In the genomic region with DNA sequence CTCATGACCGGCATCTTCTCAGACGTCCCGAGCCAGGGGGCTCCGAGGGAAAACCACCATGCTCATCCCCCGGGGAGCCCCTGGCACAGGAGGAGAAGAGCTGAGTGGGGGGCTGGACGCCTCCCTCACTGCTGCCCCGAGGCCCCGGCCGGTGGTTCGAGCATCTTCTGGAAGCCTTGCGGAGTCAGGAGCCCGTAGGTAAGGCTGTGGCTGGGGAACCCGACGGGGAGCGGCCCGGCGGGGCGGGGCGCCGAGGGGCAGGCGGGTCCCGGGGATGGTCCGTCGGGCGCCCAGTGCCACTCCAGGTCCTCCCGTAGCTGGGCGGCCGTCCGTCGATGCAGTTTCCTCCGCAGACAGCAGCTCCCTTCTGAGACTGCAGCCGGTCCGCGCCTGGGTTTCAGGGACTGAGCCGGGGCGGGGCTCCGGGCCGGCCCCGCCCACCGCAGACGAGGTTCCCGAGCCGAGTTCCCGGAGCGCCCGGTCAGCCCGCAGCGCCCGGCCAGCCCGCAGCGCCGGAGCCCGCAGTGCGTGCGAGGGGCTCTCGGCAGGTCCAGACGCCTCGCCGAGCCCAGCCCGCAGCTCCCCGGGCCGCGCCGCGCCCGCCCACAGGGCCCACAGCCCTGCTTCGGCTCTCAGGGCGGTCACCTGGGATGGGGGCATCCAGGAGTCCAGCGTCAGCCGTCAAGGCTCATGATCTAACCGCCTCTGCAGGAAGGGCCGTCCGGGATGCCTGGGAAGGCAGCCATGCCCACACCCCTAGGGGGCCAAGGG, we compare ENCODE assay signal across 7 cellular contexts. TPM values are rescaled to one million over a fixed set of nuclear protein-coding genes. Genes with fewer than 3 reads are reported as not detected.
DNase-seq lines count a peak whose midpoint lies in the region; ATAC-seq, FAIRE-seq and TF ChIP-seq lines count a peak whose summit lies in the region.

A gene (minus strand): TSS at position 369 of the 771 bp plus-strand sequence. CDS start 355 bp downstream, at position 14.

- peak within 1 kb of the TSS; percentile 30 for H3K27ac Mint-ChIP-seq in type B pancreatic cell

- H3K27me3 Mint-ChIP-seq in type B pancreatic cell, result peaks cover 4% of the 10 kb centered on the region

- TF ChIP-seq POLR2A in GM12891 (IDR thresholded peaks at IDR 0.05; ENCODE audit: low read depth, low read length), result no peak

- FAIRE-seq in GM12891 (lab: Jason Lieb, UNC), result peak; percentile 9

- H3K9me3 Mint-ChIP-seq in type B pancreatic cell, result no peaks in the 10 kb centered on the region

- no peak for ATAC-seq in HG03442 (IDR thresholded peaks at IDR 0.05; ENCODE audit: unreplicated experiment)

- no peaks in the 10 kb centered on the region for H3K36me3 Mint-ChIP-seq in type B pancreatic cell

- no peak for TF ChIP-seq CTCF in type B pancreatic cell (conservative IDR thresholded peaks at IDR 0.05)

- DNase-seq in GM12891 (ENCODE audit: insufficient read length, low spot score) (no peak), M059J (ENCODE audit: low read depth) (peak; percentile 63), epithelial cell of prostate (ENCODE audit: low read depth, low spot score) (no peak), midbrain (lab: John Stamatoyannopoulos, UW) (peak; percentile 44), type B pancreatic cell (ENCODE audit: extremely low spot score, unreplicated experiment) (no peak)
- DNase-seq in activated CD4-positive, alpha-beta T cell treated with anti-CD3 and anti-CD28 coated beads, Interleukin-2, amount 50 U/mL, for 1 hour, result peak; percentile 13

- peak within 1 kb of the TSS; percentile 2 for H3K27ac ChIP-seq in epithelial cell of prostate

- H3K4me3 Mint-ChIP-seq in type B pancreatic cell, result peak within 1 kb of the TSS; percentile 78

- peaks cover 30% of the 10 kb centered on the region for H3K4me1 Mint-ChIP-seq in type B pancreatic cell (ENCODE audit: unreplicated experiment)

TF ChIP-seq in GM12891, 5 proteins besides CTCF, POLR2A, EP300 and RAD21:
- TF ChIP-seq TAF1 (IDR thresholded peaks at IDR 0.05; ENCODE audit: low read depth, low read length) (no peak), POLR2AphosphoS5 (IDR thresholded peaks at IDR 0.05; ENCODE audit: low read depth, low read length) (no peak), PAX5 (IDR thresholded peaks at IDR 0.05; ENCODE audit: insufficient read depth, low read length, severe bottlenecking) (no peak), POU2F2 (IDR thresholded peaks at IDR 0.05; ENCODE audit: low read depth, low read length) (no peak), SPI1 (IDR thresholded peaks at IDR 0.05; ENCODE audit: low read depth, low read length) (no peak)
TF ChIP-seq in GM12891: peak in this region for 0.

RNA-seq across cellular contexts. Expression of the gene that starts here (rescaled TPM):
- 3.9 TPM for polyA plus RNA-seq in GM12891 (2012; ENCODE audit: low read depth, missing spikeins)
- total RNA-seq in M059J (2014; rRNA removed; shearing (Covaris generic)), result 9.3 and 11.7 TPM in 2 replicates
- total RNA-seq in type B pancreatic cell (ENCODE audit: low replicate concordance), result 8.4 and 16.8 TPM in 2 replicates

Comparison
In these comparisons a context has a peak if more than half of its experiments do, and no peak if none do; other contexts are left out.
1. DNase-seq: peak in M059J (single experiment), activated CD4-positive, alpha-beta T cell treated with anti-CD3 and anti-CD28 coated beads, Interleukin-2, amount 50 U/mL, for 1 hour (single experiment) and midbrain (single experiment); none in GM12891 (single experiment), epithelial cell of prostate (single experiment) and type B pancreatic cell (single experiment).